1 cellular context compared by ENCODE assay signal in genomic region chr12:89525002-89525823, GRCh38.
TF ChIP-seq lines count a peak whose summit lies in the region.

No MANE protein-coding gene starts in this region.

TF ChIP-seq in HepG2, 621 proteins besides CTCF, POLR2A, EP300 and RAD21 (continued from another document and continues in another):
- TF ChIP-seq PRDM10 (CRISPR knock-in tag; IDR thresholded peaks at IDR 0.05; ENCODE audit: low read depth), result no peak
- no peak for TF ChIP-seq ZEB1 (IDR thresholded peaks at IDR 0.05; ENCODE audit: insufficient replicate concordance, low read depth)
- no peak for TF ChIP-seq ZNF280B (CRISPR knock-in tag; IDR thresholded peaks at IDR 0.05; ENCODE audit: borderline replicate concordance)
- no peak for TF ChIP-seq ZNF674 (CRISPR knock-in tag; IDR thresholded peaks at IDR 0.05; ENCODE audit: low read depth)
- TF ChIP-seq ZFP37 (CRISPR knock-in tag; IDR thresholded peaks at IDR 0.05; ENCODE audit: borderline replicate concordance), result no peak
- no peak for TF ChIP-seq SNRNP70 (IDR thresholded peaks at IDR 0.05; ENCODE audit: low read depth, low read length)
- no peak for TF ChIP-seq SKI (IDR thresholded peaks at IDR 0.05; ENCODE audit: partially characterized antibody)
- TF ChIP-seq CENPBD1 (CRISPR knock-in tag; IDR thresholded peaks at IDR 0.05; ENCODE audit: borderline replicate concordance, low read depth), result no peak
- TF ChIP-seq CHCHD3 (CRISPR knock-in tag; IDR thresholded peaks at IDR 0.05), result 0 out of 2 replicates have a peak, but pooled peaks have one; percentile 38
- TF ChIP-seq GABPB1 (CRISPR knock-in tag; IDR thresholded peaks at IDR 0.05), result no peak
- no peak for TF ChIP-seq CCAR2 (optimal IDR thresholded peaks at IDR 0.05; ENCODE audit: low read depth, low read length)
- TF ChIP-seq ZNF503 (CRISPR knock-in tag; IDR thresholded peaks at IDR 0.05), result 0 out of 2 replicates have a peak, but pooled peaks have one; percentile 3
- TF ChIP-seq ZBTB37 (CRISPR knock-in tag; IDR thresholded peaks at IDR 0.05), result 0 out of 2 replicates have a peak, but pooled peaks have one; percentile 25
- no peak for TF ChIP-seq ZNF12 (CRISPR knock-in tag; IDR thresholded peaks at IDR 0.05)
- TF ChIP-seq HMG20B (CRISPR knock-in tag; conservative IDR thresholded peaks at IDR 0.05), result no peak
- no peak; the same call in 1 of the 2 replicates for TF ChIP-seq TAF1 (CRISPR knock-in tag; IDR thresholded peaks at IDR 0.05)
- TF ChIP-seq ZNF672 (CRISPR knock-in tag; IDR thresholded peaks at IDR 0.05), result no peak
- TF ChIP-seq MEIS2 (CRISPR knock-in tag; IDR thresholded peaks at IDR 0.05), result no peak
- no peak for TF ChIP-seq ZNF574 (CRISPR knock-in tag; IDR thresholded peaks at IDR 0.05)
- TF ChIP-seq ZNF430 (CRISPR knock-in tag; IDR thresholded peaks at IDR 0.05), result 0 out of 2 replicates have a peak, but pooled peaks have one; percentile 16
- no peak for TF ChIP-seq ZNF746 (CRISPR knock-in tag; IDR thresholded peaks at IDR 0.05)
- no peak for TF ChIP-seq TEAD3 (CRISPR knock-in tag; optimal IDR thresholded peaks at IDR 0.05; ENCODE audit: borderline replicate concordance)
- TF ChIP-seq SMAD3 (CRISPR knock-in tag; IDR thresholded peaks at IDR 0.05), result no peak
- TF ChIP-seq CCDC6 (CRISPR knock-in tag; IDR thresholded peaks at IDR 0.05), result 0 out of 2 replicates have a peak, but pooled peaks have one; percentile 16
- TF ChIP-seq ZNF30 (CRISPR knock-in tag; IDR thresholded peaks at IDR 0.05), result no peak
- TF ChIP-seq ZNF710 (CRISPR knock-in tag; IDR thresholded peaks at IDR 0.05; ENCODE audit: borderline replicate concordance), result no peak
- TF ChIP-seq MEIS1 (CRISPR knock-in tag; IDR thresholded peaks at IDR 0.05; ENCODE audit: borderline replicate concordance), result 0 out of 2 replicates have a peak, but pooled peaks have one; percentile 25
- TF ChIP-seq GTF3A (CRISPR knock-in tag; conservative IDR thresholded peaks at IDR 0.05), result no peak
- no peak for TF ChIP-seq DZIP1 (CRISPR knock-in tag; IDR thresholded peaks at IDR 0.05)
- TF ChIP-seq HOXD1 (CRISPR knock-in tag; IDR thresholded peaks at IDR 0.05), result 0 out of 2 replicates have a peak, but pooled peaks have one; percentile 21
- TF ChIP-seq MXD1 (CRISPR knock-in tag; IDR thresholded peaks at IDR 0.05), result peak; percentile 75
- no peak for TF ChIP-seq ZNF713 (CRISPR knock-in tag; IDR thresholded peaks at IDR 0.05)
- TF ChIP-seq CC2D1A (CRISPR knock-in tag; IDR thresholded peaks at IDR 0.05), result no peak
- no peak for TF ChIP-seq AHDC1 (CRISPR knock-in tag; IDR thresholded peaks at IDR 0.05; ENCODE audit: borderline replicate concordance)
- no peak for TF ChIP-seq TEAD2 (CRISPR knock-in tag; IDR thresholded peaks at IDR 0.05)
